20 cellular contexts compared by ENCODE assay signal in genomic region chr4:119543187-119543586, GRCh38.
"Had no signal": no experiment of that assay in that cellular context is flagged by ENCODE, and none has a peak within 500 bp of the region (broad histone marks: within the 10 kb centered on the region; RNA-seq: fewer than 3 reads in every experiment).

No MANE protein-coding gene starts in this region.

- H3K4me1 ChIP-seq: left lung, spleen, upper lobe of right lung had no signal

- H3K27me3 ChIP-seq: left lung, spleen, upper lobe of right lung had no signal

- FAIRE-seq: islet of Langerhans had no signal

- H3K27ac ChIP-seq: left lung, spleen, upper lobe of right lung had no signal

- ATAC-seq: activated CD8-positive, alpha-beta T cell treated with anti-CD3 and anti-CD28 coated beads for 36 hours; activated T-cell treated with anti-CD3 and anti-CD28 coated beads, Interleukin-2, amount 50 U/mL, for 4 hours; activated T-helper 17 cell treated with anti-CD3 and anti-CD28 coated beads, Interleukin-2, amount 50 U/mL, for 72 hours; effector memory CD8-positive, alpha-beta T cell; left lung; mucosa of descending colon; right cardiac atrium; upper lobe of right lung had no signal

- DNase-seq: activated B cell treated with CpG ODN at 0.5 μM for 24 hours; activated CD4-positive, alpha-beta T cell treated with anti-CD3 and anti-CD28 coated beads, Interleukin-2, amount 50 U/mL, for 1 hour; activated CD8-positive, alpha-beta T cell treated with anti-CD3 and anti-CD28 coated beads for 36 hours; activated gamma-delta T cell treated with Interleukin-2 at 50 U/mL for 16 hours; activated naive CD4-positive, alpha-beta T cell treated with anti-CD3 and anti-CD28 coated beads, Interleukin-2, amount 50 U/mL, for 16 hours; activated T-cell treated with anti-CD3 and anti-CD28 coated beads, Interleukin-2, amount 50 U/mL, for 4 hours; cerebellar nuclear complex; cortex of kidney; effector memory CD8-positive, alpha-beta T cell; erythroblast; left lung; mucosa of descending colon; right cardiac atrium; spleen; stimulated activated naive CD4-positive, alpha-beta T cell treated with Interleukin-2 at 50 U/mL for 16 hours; T-helper 1 cell; upper lobe of right lung had no signal

- H3K4me3 ChIP-seq: left lung, lung, mucosa of descending colon, spleen, upper lobe of right lung had no signal

- H3K9me3 ChIP-seq: left lung, mucosa of descending colon, spleen, upper lobe of right lung had no signal
